ENCODE assay signal across 16 cellular contexts in the genomic region with DNA sequence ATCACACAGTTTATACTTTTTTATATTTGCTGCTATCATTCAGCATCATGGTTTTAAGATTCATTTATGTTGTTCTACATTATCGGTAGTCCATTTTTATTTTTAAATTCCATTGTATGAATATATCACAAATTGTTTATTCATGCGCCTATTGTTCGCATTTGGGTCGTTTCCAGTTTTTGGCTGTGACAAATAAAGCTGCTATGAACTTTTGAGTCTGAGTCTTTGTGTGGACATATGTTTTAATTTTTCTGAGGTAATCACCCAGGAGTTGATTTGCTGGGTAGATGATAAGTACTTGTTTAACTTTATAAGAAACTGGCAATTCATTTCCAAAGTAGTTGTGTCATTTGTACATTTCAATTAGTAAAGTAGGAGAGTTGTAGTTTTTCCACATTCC.
DNase-seq lines count a peak whose midpoint lies in the region; ATAC-seq and TF ChIP-seq lines count a peak whose summit lies in the region.
"Had no signal": no experiment of that assay in that cellular context is flagged by ENCODE, and none has a peak within 500 bp of the region (broad histone marks: within the 10 kb centered on the region; RNA-seq: fewer than 3 reads in every experiment).

No MANE protein-coding gene starts in this region.

- no peak overlapping the region for H3K4me3 ChIP-seq in astrocyte of the cerebellum (ENCODE audit: low read depth, low read length)
- H3K4me3 ChIP-seq in epithelial cell of esophagus (ENCODE audit: low read length): no peak overlapping the region
- H3K4me3 ChIP-seq: GM12878, GM23338 had no signal

- DNase-seq in ELR (ENCODE audit: low read depth) (peak; percentile 17), astrocyte of the cerebellum (ENCODE audit: low read depth) (peak; percentile 31), epithelial cell of esophagus (ENCODE audit: low read depth) (peak; percentile 34), lung microvascular endothelial cell (ENCODE audit: low read depth in 2 of 2) (peak; percentile 35 to 45), activated gamma-delta T cell treated with Interleukin-2 at 50 U/mL for 16 hours (no peak)
- DNase-seq in activated T-cell treated with anti-CD3 and anti-CD28 coated beads, Interleukin-2, amount 50 U/mL, for 1 hour: no peak
- DNase-seq: BE2C; CD4-positive, alpha-beta T cell; DMS153; DMS79; GF-D8; HCEC 1CT; HFFc6 had no signal

- TF ChIP-seq CTCF in astrocyte of the cerebellum (IDR thresholded peaks at IDR 0.05; ENCODE audit: low read depth, low read length, missing control alignments): no peak
- no peak for TF ChIP-seq CTCF in epithelial cell of esophagus (IDR thresholded peaks at IDR 0.05; ENCODE audit: insufficient read depth, low read depth, low read length, missing control alignments)

- in situ Hi-C loops in astrocyte of the cerebellum (cut with HindIII; ENCODE audit: low sequenced_read_pairs): no loop called here

- ATAC-seq in GM18867 (IDR thresholded peaks at IDR 0.05; ENCODE audit: unreplicated experiment): no peak
- ATAC-seq: GM12878, GM23338 had no signal

Comparison
In these comparisons a context has a peak if more than half of its experiments do, and no peak if none do; other contexts are left out.
1. DNase-seq: peak in ELR (single experiment), astrocyte of the cerebellum (single experiment), epithelial cell of esophagus (single experiment) and lung microvascular endothelial cell (2 of 2); none in activated T-cell treated with anti-CD3 and anti-CD28 coated beads, Interleukin-2, amount 50 U/mL, for 1 hour (single experiment) and activated gamma-delta T cell treated with Interleukin-2 at 50 U/mL for 16 hours (single experiment).